ENCODE assay signal across 6 cellular contexts in genomic region chr14:47154276-47154797, GRCh38.
"Had no signal": no experiment of that assay in that cellular context is flagged by ENCODE, and none has a peak within 500 bp of the region (broad histone marks: within the 10 kb centered on the region; RNA-seq: fewer than 3 reads in every experiment).

No MANE protein-coding gene starts in this region.

- H3K4me1 ChIP-seq: HAP-1 had no signal

- H3K4me3 ChIP-seq: GM23338, HAP-1, K562 had no signal

- H3K36me3 ChIP-seq: HAP-1 had no signal

- DNase-seq: HFFc6, IMR-90 had no signal

- ATAC-seq: GM23338, HCT116, K562 had no signal
